In genomic region chr14:33103966-33104365, GRCh38 we compare ENCODE assay signal across 23 cellular contexts.
DNase-seq lines count a peak whose midpoint lies in the region; ATAC-seq and TF ChIP-seq lines count a peak whose summit lies in the region.
"Had no signal": no experiment of that assay in that cellular context is flagged by ENCODE, and none has a peak within 500 bp of the region (broad histone marks: within the 10 kb centered on the region; RNA-seq: fewer than 3 reads in every experiment).

No MANE protein-coding gene starts in this region.

- H3K9me3 ChIP-seq in right cardiac atrium (ENCODE audit: control insufficient read depth, low read length), result no peaks in the 10 kb centered on the region
- no peaks in the 10 kb centered on the region for H3K9me3 ChIP-seq in OCI-LY3 (ENCODE audit: insufficient read depth, low read length)
- H3K9me3 ChIP-seq: BE2C, BLaER1 had no signal

- no peaks in the 10 kb centered on the region for H3K36me3 ChIP-seq in OCI-LY3 (replicated peaks; ENCODE audit: low read depth, low read length)
- H3K36me3 ChIP-seq: BE2C, BLaER1 had no signal

- H4K20me1 ChIP-seq in OCI-LY3 (ENCODE audit: insufficient read depth, low read length), result no peaks in the 10 kb centered on the region
- H4K20me1 ChIP-seq: BLaER1 had no signal

- H3K4me1 ChIP-seq in right cardiac atrium (ENCODE audit: control insufficient read depth, insufficient read depth, low read length), result peaks cover 1% of the 10 kb centered on the region
- H3K4me1 ChIP-seq in OCI-LY3 (ENCODE audit: low read length), result peaks cover 17% of the 10 kb centered on the region
- H3K4me1 ChIP-seq: BE2C, BLaER1 had no signal

- H3K4me2 ChIP-seq in OCI-LY3 (ENCODE audit: low read length), result peak overlapping the region; percentile 58
- H3K4me2 ChIP-seq: BLaER1 had no signal

- DNase-seq in left ventricle myocardium superior (no peak), right cardiac atrium (no peak), left colon (no peak), islet precursor cell (no peak), T1000 (lab: John Stamatoyannopoulos, UW) (no peak)
- DNase-seq: 8988T; ACHN; BE2C; C1 segment of cervical spinal cord; CD4-positive, alpha-beta memory T cell; CD8-positive, alpha-beta memory T cell; COR-L47; DMS 273 treated with DMSO at 0.1 percent for 48 hours; DMS153; DMS53; DMS79; DND-41; EL; GDM1 had no signal

- intact Hi-C loops in left ventricle myocardium superior (cut with micrococcal nuclease) (no loop called here), right cardiac atrium (cut with DNase I) (no loop called here), left colon (cut with DNase I, micrococcal nuclease) (no loop called here)

- H3K79me2 ChIP-seq in OCI-LY3 (ENCODE audit: low read length), result no peaks in the 10 kb centered on the region

- WGBS in right cardiac atrium, result 77% methylated on average over 2 of the region's 2 CpGs

- no peak overlapping the region for H3K4me3 ChIP-seq in right cardiac atrium (ENCODE audit: low read length)
- H3K4me3 ChIP-seq in OCI-LY3 (ENCODE audit: low read length), result no peak overlapping the region
- H3K4me3 ChIP-seq: BLaER1, GM12878 had no signal

- ATAC-seq in left ventricle myocardium superior (peak; percentile 21), right cardiac atrium (no peak), left colon (peak; percentile 42), HG02970 (IDR thresholded peaks at IDR 0.05; ENCODE audit: low FRiP score, unreplicated experiment) (no peak)
- ATAC-seq: GM12878 had no signal

- no peaks in the 10 kb centered on the region for H3K27me3 ChIP-seq in right cardiac atrium (ENCODE audit: control insufficient read depth, insufficient read depth)
- H3K27me3 ChIP-seq in OCI-LY3 (ENCODE audit: low read depth, low read length), result no peaks in the 10 kb centered on the region
- H3K27me3 ChIP-seq: BE2C, BLaER1 had no signal

- H3K27ac ChIP-seq in right cardiac atrium (ENCODE audit: low read length) (no peak overlapping the region), OCI-LY3 (ENCODE audit: low read length) (peak overlapping the region; percentile 53; the same call in 1 of the 2 replicates)
- H3K27ac ChIP-seq: BLaER1 had no signal

- no peak overlapping the region for H3K9ac ChIP-seq in OCI-LY3 (ENCODE audit: low read length)
- H3K9ac ChIP-seq: BLaER1 had no signal

- H2AFZ ChIP-seq in OCI-LY3 (ENCODE audit: low read depth, low read length), result peak overlapping the region; percentile 69; the same call in 1 of the 2 replicates

- TF ChIP-seq CTCF in OCI-LY3 (IDR thresholded peaks at IDR 0.05; ENCODE audit: low read depth, low read length), result no peak

Comparison
In these comparisons a context has a peak if more than half of its experiments do, and no peak if none do; other contexts are left out.
1. ATAC-seq: peak in left ventricle myocardium superior (single experiment) and left colon (single experiment); none in right cardiac atrium (0 of 2) and HG02970 (single experiment).